12 cellular contexts compared by ENCODE assay signal in genomic region chr4:8039290-8039689, GRCh38.
DNase-seq lines count a peak whose midpoint lies in the region; ATAC-seq and TF ChIP-seq lines count a peak whose summit lies in the region.
"Had no signal": no experiment of that assay in that cellular context is flagged by ENCODE, and none has a peak within 500 bp of the region (broad histone marks: within the 10 kb centered on the region; RNA-seq: fewer than 3 reads in every experiment).

No MANE protein-coding gene starts in this region.

- ATAC-seq in GM21723 (IDR thresholded peaks at IDR 0.05; ENCODE audit: unreplicated experiment) (no peak), GM21423 (IDR thresholded peaks at IDR 0.05; ENCODE audit: unreplicated experiment) (no peak)
- no peak for ATAC-seq in stimulated activated naive CD8-positive, alpha-beta T cell treated with anti-CD3 and anti-CD28 coated beads, Interleukin-15, Interleukin-2, amounts not matched to agents 100 U/mL and 50 U/mL, for 24 hours

- peak; percentile 83 for DNase-seq in BE2C
- DNase-seq in NCI-H1092 (lab: John Stamatoyannopoulos, UW) = peak; percentile 96
- DNase-seq in NCI-H2227 treated with DMSO at 0.1 percent for 48 hours (lab: John Stamatoyannopoulos, UW) = peak; percentile 85
- DNase-seq in dermis blood vessel endothelial cell = peak; percentile 44
- no peak for DNase-seq in stimulated activated naive CD8-positive, alpha-beta T cell treated with anti-CD3 and anti-CD28 coated beads, Interleukin-15, Interleukin-2, amounts not matched to agents 100 U/mL and 50 U/mL, for 24 hours
- DNase-seq in H4 (ENCODE audit: low spot score) = no peak
- DNase-seq: activated naive CD4-positive, alpha-beta T cell treated with anti-CD3 and anti-CD28 coated beads for 36 hours; GDM1; T-helper 2 cell had no signal

- no peak for TF ChIP-seq CTCF in BE2C (IDR thresholded peaks at IDR 0.05; ENCODE audit: low read depth, low read length)

- H3K4me3 ChIP-seq in BE2C (ENCODE audit: low read depth, low read length) = no peak overlapping the region
- H3K4me3 ChIP-seq: esophagus muscularis mucosa had no signal

- H3K27me3 ChIP-seq in BE2C = no peaks in the 10 kb centered on the region
- H3K27me3 ChIP-seq: esophagus muscularis mucosa had no signal

- H3K9me3 ChIP-seq in BE2C = no peaks in the 10 kb centered on the region
- H3K9me3 ChIP-seq: esophagus muscularis mucosa had no signal

- H3K36me3 ChIP-seq in BE2C = no peaks in the 10 kb centered on the region

- peaks cover 12% of the 10 kb centered on the region for H3K4me1 ChIP-seq in BE2C
- H3K4me1 ChIP-seq: esophagus muscularis mucosa had no signal

Comparison
In these comparisons a context has a peak if more than half of its experiments do, and no peak if none do; other contexts are left out.
1. DNase-seq: peak in BE2C (single experiment), NCI-H1092 (single experiment), NCI-H2227 treated with DMSO at 0.1 percent for 48 hours (single experiment) and dermis blood vessel endothelial cell (single experiment); none in stimulated activated naive CD8-positive, alpha-beta T cell treated with anti-CD3 and anti-CD28 coated beads, Interleukin-15, Interleukin-2, amounts not matched to agents 100 U/mL and 50 U/mL, for 24 hours (single experiment) and H4 (single experiment).